In genomic region chr14:54488646-54489317, GRCh38 we compare ENCODE assay signal across 8 cellular contexts. TPM values are rescaled to one million over a fixed set of nuclear protein-coding genes. Genes with fewer than 3 reads are reported as not detected.
DNase-seq lines count a peak whose midpoint lies in the region; ATAC-seq, FAIRE-seq and TF ChIP-seq lines count a peak whose summit lies in the region.

GMFB (minus strand) TSS chr14:54488980; CDS start chr14:54488927, 53 bp downstream.

- H3K4me3 ChIP-seq in H1 (ENCODE audit: extremely low read depth in 1 of 4, insufficient read depth in 2 of 4, low read depth in 3 of 4, low read length in 4 of 4) (peak within 1 kb of the TSS; percentile 81 to 90 (median 86)), mesendoderm (ENCODE audit: low read length) (peak within 1 kb of the TSS; percentile 29)

- H3K9ac ChIP-seq in H1 (replicated peaks in 1 of 4; ENCODE audit: extremely low read depth in 1 of 4, low read depth in 3 of 4, low read length in 3 of 4) (peak within 1 kb of the TSS; percentile 77 to 92 (median 82)), mesendoderm (ENCODE audit: low read length) (peak within 1 kb of the TSS; percentile 79)

- H2BK120ac ChIP-seq in H1 (replicated peaks; ENCODE audit: low read depth, low read length), result peak within 1 kb of the TSS; percentile 85
- H2BK120ac ChIP-seq in mesendoderm (ENCODE audit: low read depth, low read length), result peak within 1 kb of the TSS; percentile 3

- peak within 1 kb of the TSS; percentile 55 for H2BK12ac ChIP-seq in H1 (ENCODE audit: low read depth, low read length)

- peak within 1 kb of the TSS; percentile 97 for H3K56ac ChIP-seq in H1 (replicated peaks; ENCODE audit: insufficient read length, low read depth, low read length)
- peak within 1 kb of the TSS; percentile 89 for H3K56ac ChIP-seq in mesendoderm (ENCODE audit: low read length)

- peak within 1 kb of the TSS; percentile 84 for H3K18ac ChIP-seq in H1 (ENCODE audit: extremely low read depth, low read length)
- peak within 1 kb of the TSS; percentile 99 for H3K18ac ChIP-seq in mesendoderm (ENCODE audit: low read length)

- peak within 1 kb of the TSS; percentile 1 for H3K14ac ChIP-seq in H1 (ENCODE audit: insufficient read length)

- H3K4me1 ChIP-seq in H1 (replicated peaks in 1 of 4; ENCODE audit: control insufficient read depth in 3 of 4, insufficient read depth in 4 of 4, low read length in 3 of 4), result peaks cover 0 to 4% (median 0%) of the 10 kb centered on the region in 4 experiments; a peak in 2 of 7 replicates
- H3K4me1 ChIP-seq in mesendoderm (ENCODE audit: control insufficient read depth, low read depth, low read length), result peaks cover 6% of the 10 kb centered on the region

- ATAC-seq in GM21367 (IDR thresholded peaks at IDR 0.05; ENCODE audit: unreplicated experiment), result peak; percentile 88

- H4K8ac ChIP-seq in H1 (ENCODE audit: extremely low read depth, insufficient read depth, low read length) (peak within 1 kb of the TSS; percentile 91), mesendoderm (ENCODE audit: low read depth, low read length) (peak within 1 kb of the TSS; percentile 56)

- peak; percentile 96 for DNase-seq in Caki2 (ENCODE audit: low read depth)
- peak; percentile 92 for DNase-seq in HTR-8/SVneo (ENCODE audit: insufficient read length, low spot score)
- peak; percentile 87 for DNase-seq in NOMO-1 treated with DMSO at 0.1 percent for 48 hours (lab: John Stamatoyannopoulos, UW; ENCODE audit: unreplicated experiment)
- DNase-seq in activated CD8-positive, alpha-beta memory T cell treated with anti-CD3 and anti-CD28 coated beads for 4 hours (ENCODE audit: low read depth in 2 of 2), result peak; percentile 71 to 80
- peak; percentile 60 to 84 for DNase-seq in H1 (ENCODE audit: low read depth in 1 of 2, low spot score in 2 of 2)
- DNase-seq in mesendoderm, result peak; percentile 95
- peak; percentile 76 for DNase-seq in stimulated activated CD8-positive, alpha-beta memory T cell treated with anti-CD3 and anti-CD28 coated beads, Interleukin-15, amount 100 ng/mL, for 1 hour (ENCODE audit: low read depth)

- WGBS in H1 (ENCODE audit: extremely low coverage in 1 of 2, insufficient coverage in 1 of 2, insufficient read length in 1 of 2, insufficient replicate concordance in 2 of 2, low coverage in 1 of 2, low lambda C conversion rate in 2 of 2, missing lambda C conversion rate in 1 of 2), 2 experiments, result 1% methylated on average over 34 of the region's 51 CpGs; no CpG with 5 or more reads in 1 of the 2 experiments
- no CpG with 5 or more reads among the region's 51 CpGs for WGBS in mesendoderm (ENCODE audit: extremely low coverage, insufficient coverage, low lambda C conversion rate)

- peaks cover 0 to 2% of the 10 kb centered on the region in 2 experiments for H4K20me1 ChIP-seq in H1 (replicated peaks in 1 of 2; ENCODE audit: control insufficient read depth in 1 of 2, insufficient read depth in 2 of 2, low read length in 2 of 2)

- H2AK5ac ChIP-seq in H1 (ENCODE audit: low read depth, low read length) (peak within 1 kb of the TSS; percentile 67; the same call in 1 of the 2 replicates), mesendoderm (ENCODE audit: low read length) (no peak within 1 kb of the TSS)

- TF ChIP-seq POLR2A in H1 (IDR thresholded peaks at IDR 0.05; ENCODE audit: control extremely low read depth in 1 of 2, low read depth in 2 of 2, low read length in 2 of 2), result peak; percentile 76 to 89

- H2BK5ac ChIP-seq in H1 (ENCODE audit: low read depth, low read length), result peak within 1 kb of the TSS; percentile 87
- H2BK5ac ChIP-seq in mesendoderm (ENCODE audit: low read length), result peak within 1 kb of the TSS; percentile 66

- H3K27me3 ChIP-seq in H1 (replicated peaks in 1 of 4; ENCODE audit: control insufficient read depth in 3 of 4, extremely low read depth in 1 of 4, insufficient read depth in 3 of 4, low read length in 3 of 4) (no peaks in the 10 kb centered on the region), mesendoderm (ENCODE audit: insufficient read depth, low read length, poor library complexity) (no peaks in the 10 kb centered on the region)

- H3K23ac ChIP-seq in H1 (ENCODE audit: insufficient read length) (no peak within 1 kb of the TSS), mesendoderm (ENCODE audit: low read length) (no peak within 1 kb of the TSS)

- H4K91ac ChIP-seq in H1 (replicated peaks; ENCODE audit: insufficient read length, low read length), result peak within 1 kb of the TSS; percentile 98

- H4K5ac ChIP-seq in H1 (ENCODE audit: insufficient read length, low read depth, low read length), result peak within 1 kb of the TSS; percentile 71
- H4K5ac ChIP-seq in mesendoderm (ENCODE audit: low read length), result no peak within 1 kb of the TSS

- H3K4me2 ChIP-seq in H1 (ENCODE audit: insufficient read depth in 1 of 2, low read depth in 2 of 2, low read length in 2 of 2) (peak within 1 kb of the TSS; percentile 81 to 87), mesendoderm (ENCODE audit: low read length) (peak within 1 kb of the TSS; percentile 43)

- peaks cover 4 to 42% of the 10 kb centered on the region in 2 experiments; a peak in 3 of 4 replicates for H3K79me2 ChIP-seq in H1 (ENCODE audit: control insufficient read depth in 1 of 2, insufficient read depth in 2 of 2, low read length in 2 of 2)
- peaks cover 31% of the 10 kb centered on the region for H3K79me2 ChIP-seq in mesendoderm (ENCODE audit: control insufficient read depth, insufficient read depth, low read length)

- no peaks in the 10 kb centered on the region for H3K36me3 ChIP-seq in H1 (ENCODE audit: control insufficient read depth in 2 of 4, insufficient read depth in 4 of 4, low read length in 3 of 4)
- no peaks in the 10 kb centered on the region for H3K36me3 ChIP-seq in mesendoderm (ENCODE audit: control insufficient read depth, insufficient read depth, low read length)

- no peaks in the 10 kb centered on the region for H3K9me3 ChIP-seq in H1 (ENCODE audit: insufficient read depth in 2 of 2, low read depth in 1 of 2, low read length in 1 of 2)

- H3K79me1 ChIP-seq in H1 (ENCODE audit: low read depth, low read length) (no peaks in the 10 kb centered on the region; the same call in 1 of the 2 replicates), mesendoderm (ENCODE audit: low read length) (no peaks in the 10 kb centered on the region)

- H2BK20ac ChIP-seq in H1 (ENCODE audit: low read length), result no peak within 1 kb of the TSS

- H3K4ac ChIP-seq in H1 (replicated peaks; ENCODE audit: insufficient read length, low read depth, low read length) (peak within 1 kb of the TSS; percentile 57), mesendoderm (ENCODE audit: low read depth, low read length) (peak within 1 kb of the TSS; percentile 89)

- 0 out of 3 replicates have a peak, but pooled peaks of 1 of the 2 experiments have one; percentile 59 for TF ChIP-seq EP300 in H1 (IDR thresholded peaks at IDR 0.05; ENCODE audit: borderline replicate concordance in 1 of 2, low read depth in 2 of 2, low read length in 2 of 2)

- TF ChIP-seq RAD21 in H1 (IDR thresholded peaks at IDR 0.05 in 1 of 2, conservative IDR thresholded peaks at IDR 0.05 in 1 of 2; ENCODE audit: low read depth in 2 of 2, low read length in 2 of 2), result no peak; a peak in 1 of 4 replicates

- peak within 1 kb of the TSS; percentile 80 for H3K27ac ChIP-seq in H1 (ENCODE audit: low read depth, low read length)
- H3K27ac ChIP-seq in mesendoderm (ENCODE audit: low read depth, low read length), result peak within 1 kb of the TSS; percentile 97

- peak within 1 kb of the TSS; percentile 99 for H2AFZ ChIP-seq in H1 (ENCODE audit: low read length)

- FAIRE-seq in HTR-8/SVneo (lab: Jason Lieb, UNC), result peak; percentile 92
- FAIRE-seq in H1 (lab: Jason Lieb, UNC), result no peak

- TF ChIP-seq CTCF in H1 (IDR thresholded peaks at IDR 0.05; ENCODE audit: control extremely low read depth in 1 of 3, insufficient read depth in 1 of 3, low read depth in 1 of 3, low read length in 3 of 3), result peak in 2 of 3 experiments; percentile 18 to 30; a peak in 2 of 4 replicates

- CTCF ChIA-PET in H1 (lab: Charles Lee; ENCODE audit: partially characterized antibody), result interaction anchor here (0.6 to 3.3 kb wide), 12 partner anchors 13 to 317 kb away, joined by 3 to 15 read pairs (median 4); partner anchors contain the start of gene CGRRF1

- H2BK15ac ChIP-seq in H1 (ENCODE audit: low read length) (0 out of 2 replicates have a peak within 1 kb of the TSS, but pooled peaks have one; percentile 14), mesendoderm (replicated peaks; ENCODE audit: low read depth) (no peak within 1 kb of the TSS)

- peaks cover 8% of the 10 kb centered on the region; the same call in 1 of the 2 replicates for H3K23me2 ChIP-seq in H1 (ENCODE audit: low read depth, low read length)

- POLR2A ChIA-PET in H1 (lab: Charles Lee; ENCODE audit: partially characterized antibody), result interaction anchor here (0.7 to 3.6 kb wide), 17 partner anchors 10 to 564 kb away, joined by 3 to 15 read pairs (median 4); partner anchors contain the start of genes CDKN3 and CGRRF1

- in situ Hi-C loops in Caki2 (cut with HindIII; ENCODE audit: low pct_unique_long_range_greater_than_20kb, low sequenced_read_pairs), result no loop called here

TF ChIP-seq in H1, 55 proteins besides CTCF, POLR2A, EP300 and RAD21 (continues in another document):
- TF ChIP-seq POU5F1 (IDR thresholded peaks at IDR 0.05; ENCODE audit: low read depth, low read length) (no peak), RNF2 (IDR thresholded peaks at IDR 0.05; ENCODE audit: borderline replicate concordance, low read depth, low read length, missing control alignments, poor library complexity, severe bottlenecking) (no peak), CREB1 (IDR thresholded peaks at IDR 0.05) (peak; percentile 62), TAF7 (optimal IDR thresholded peaks at IDR 0.05; ENCODE audit: borderline replicate concordance, low read depth, low read length) (peak; percentile 85)

RNA-seq across cellular contexts. Expression of gene GMFB, which starts in this region (rescaled TPM):
- 45.7 and 52.3 TPM in 2 replicates for total RNA-seq in Caki2 (2014; rRNA removed; shearing (Covaris generic); ENCODE audit: low replicate concordance)
- total RNA-seq in H1 (2021; fragmentation: NEBNext Ultra II Directional; extraction: Animal tissue kit (Norgen Biotek cat#: 25700)), result 75.9 and 77.3 TPM in 2 replicates
- polyA plus RNA-seq in H1 (2011; rRNA removed), result 9.9 and 17.9 TPM in 2 replicates
- polyA plus RNA-seq in H1 (2011; cell fraction: cytosol; rRNA removed), result 26.0 TPM
- 2.4 TPM for polyA plus RNA-seq in H1 (2011; cell fraction: nucleus; rRNA removed)
- polyA plus RNA-seq in H1 (2012, experiment 1 of 2), result 22.0 to 46.5 TPM (median 32.2 TPM) in 4 replicates
- polyA plus RNA-seq in H1 (2012, experiment 2 of 2), result 6.7 TPM
- polyA plus RNA-seq in H1 (2013, experiment 1 of 2), result 40.3 TPM
- polyA plus RNA-seq in H1 (2013, experiment 2 of 2), result 37.4 TPM
- polyA minus RNA-seq in H1 (2011; rRNA and poly(A)+ RNA removed), result 18.3 and 23.5 TPM in 2 replicates
- polyA minus RNA-seq in H1 (2011; cell fraction: cytosol; rRNA and poly(A)+ RNA removed), result 14.8 TPM
- polyA minus RNA-seq in H1 (2011; cell fraction: nucleus; rRNA and poly(A)+ RNA removed), result 26.6 TPM
- 66.3 TPM for polyA plus RNA-seq in mesendoderm (2013, experiment 1 of 2)
- 68.1 TPM for polyA plus RNA-seq in mesendoderm (2013, experiment 2 of 2)

Comparison
In these comparisons a context has a peak if more than half of its experiments do, and no peak if none do; other contexts are left out.
1. Peak in every context shown above with its lines: DNase-seq, ATAC-seq, H3K4me3 ChIP-seq and H3K27ac ChIP-seq.